2 cellular contexts compared by ENCODE assay signal in genomic region chr11:86511086-86511551, GRCh38.
A peak's percentile ranks its signal among the peaks of the same experiment; 100 is the strongest.
TF ChIP-seq lines count a peak whose summit lies in the region.

No MANE protein-coding gene starts in this region.

TF ChIP-seq in HCT116, 20 proteins besides CTCF, POLR2A, EP300 and RAD21 (continued from another document):
- TF ChIP-seq POLR2AphosphoS5 (IDR thresholded peaks at IDR 0.05; ENCODE audit: low read depth, low read length) (no peak), EZH2phosphoT487 (IDR thresholded peaks at IDR 0.05; ENCODE audit: borderline replicate concordance) (no peak), ELF1 (IDR thresholded peaks at IDR 0.05; ENCODE audit: borderline replicate concordance, low read depth) (no peak), ZNF274 (IDR thresholded peaks at IDR 0.05; ENCODE audit: low read depth, low read length) (no peak), ZFX (IDR thresholded peaks at IDR 0.05) (no peak), EGR1 (IDR thresholded peaks at IDR 0.05; ENCODE audit: low read depth) (0 out of 2 replicates have a peak, but pooled peaks have one; percentile 18)

TF ChIP-seq in GM23338, 12 proteins besides CTCF, POLR2A, EP300 and RAD21:
- TF ChIP-seq ZNF462 (CRISPR knock-in tag; IDR thresholded peaks at IDR 0.05) (no peak), EZH2 (IDR thresholded peaks at IDR 0.05; ENCODE audit: low read depth, unreplicated experiment) (no peak), JUNB (IDR thresholded peaks at IDR 0.05; ENCODE audit: unreplicated experiment) (no peak), STAT1 (IDR thresholded peaks at IDR 0.05; ENCODE audit: unreplicated experiment) (no peak), EZH2phosphoT487 (IDR thresholded peaks at IDR 0.05; ENCODE audit: unreplicated experiment) (no peak), NANOG (IDR thresholded peaks at IDR 0.05; ENCODE audit: borderline replicate concordance) (no peak), ZNF114 (CRISPR knock-in tag; IDR thresholded peaks at IDR 0.05) (no peak), CREB1 (CRISPR knock-in tag; IDR thresholded peaks at IDR 0.05; ENCODE audit: low read depth) (no peak), POLR2AphosphoS5 (IDR thresholded peaks at IDR 0.05; ENCODE audit: low read depth) (no peak), ZNF331 (CRISPR knock-in tag; IDR thresholded peaks at IDR 0.05; ENCODE audit: low read depth) (no peak), ETS1 (IDR thresholded peaks at IDR 0.05) (no peak), REST (IDR thresholded peaks at IDR 0.05; ENCODE audit: unreplicated experiment) (no peak)
